Comparison of ENCODE assay signal across 1 cellular context in the genomic region with DNA sequence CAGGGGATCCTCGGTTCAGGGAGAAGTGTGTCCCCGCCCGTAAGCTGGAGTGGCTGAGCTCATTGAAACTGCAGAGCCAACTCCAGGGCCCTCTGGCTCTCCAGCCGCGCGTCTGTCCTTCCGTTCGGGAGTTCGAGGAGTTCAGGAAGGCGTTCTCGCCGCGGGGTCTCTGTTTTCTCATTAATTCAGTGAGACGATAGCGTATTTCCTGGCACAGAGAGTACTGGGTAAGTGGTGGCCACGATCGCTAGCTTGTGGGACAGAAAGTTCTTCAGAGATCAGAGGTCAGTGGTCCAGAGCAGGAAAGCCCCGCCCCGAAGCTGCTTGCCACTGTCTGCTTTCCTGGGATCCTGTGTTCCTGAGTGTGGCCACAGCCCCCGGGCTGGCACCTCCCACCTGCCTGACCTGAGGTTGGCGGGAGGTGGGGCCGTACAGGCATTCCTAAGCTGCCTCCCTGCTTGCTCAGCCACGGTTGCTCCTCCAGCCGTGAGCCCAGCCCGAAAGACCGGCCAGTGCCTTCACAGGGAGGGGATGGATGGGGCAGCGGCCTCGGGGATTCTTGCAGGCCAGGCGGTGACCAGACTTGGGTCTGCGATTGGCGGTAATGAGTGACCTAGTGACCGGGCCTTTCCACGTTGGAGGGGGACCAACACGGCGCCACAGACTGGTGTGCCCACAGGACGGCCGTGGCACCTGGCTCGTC.
TF ChIP-seq lines count a peak whose summit lies in the region.

No MANE protein-coding gene starts in this region.

TF ChIP-seq in HepG2, 621 proteins besides CTCF, POLR2A, EP300 and RAD21 (continued from another document and continues in another):
- TF ChIP-seq MIER3 (CRISPR knock-in tag; IDR thresholded peaks at IDR 0.05; ENCODE audit: borderline replicate concordance), result peak; percentile 22; the same call in 1 of the 2 replicates
- peak; percentile 79 for TF ChIP-seq GATAD2A (CRISPR knock-in tag; IDR thresholded peaks at IDR 0.05)
- TF ChIP-seq, protein P1, sequence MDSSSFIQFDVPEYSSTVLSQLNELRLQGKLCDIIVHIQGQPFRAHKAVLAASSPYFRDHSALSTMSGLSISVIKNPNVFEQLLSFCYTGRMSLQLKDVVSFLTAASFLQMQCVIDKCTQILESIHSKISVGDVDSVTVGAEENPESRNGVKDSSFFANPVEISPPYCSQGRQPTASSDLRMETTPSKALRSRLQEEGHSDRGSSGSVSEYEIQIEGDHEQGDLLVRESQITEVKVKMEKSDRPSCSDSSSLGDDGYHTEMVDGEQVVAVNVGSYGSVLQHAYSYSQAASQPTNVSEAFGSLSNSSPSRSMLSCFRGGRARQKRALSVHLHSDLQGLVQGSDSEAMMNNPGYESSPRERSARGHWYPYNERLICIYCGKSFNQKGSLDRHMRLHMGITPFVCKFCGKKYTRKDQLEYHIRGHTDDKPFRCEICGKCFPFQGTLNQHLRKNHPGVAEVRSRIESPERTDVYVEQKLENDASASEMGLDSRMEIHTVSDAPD (CRISPR knock-in tag; IDR thresholded peaks at IDR 0.05), result no peak
- TF ChIP-seq, protein P2, sequence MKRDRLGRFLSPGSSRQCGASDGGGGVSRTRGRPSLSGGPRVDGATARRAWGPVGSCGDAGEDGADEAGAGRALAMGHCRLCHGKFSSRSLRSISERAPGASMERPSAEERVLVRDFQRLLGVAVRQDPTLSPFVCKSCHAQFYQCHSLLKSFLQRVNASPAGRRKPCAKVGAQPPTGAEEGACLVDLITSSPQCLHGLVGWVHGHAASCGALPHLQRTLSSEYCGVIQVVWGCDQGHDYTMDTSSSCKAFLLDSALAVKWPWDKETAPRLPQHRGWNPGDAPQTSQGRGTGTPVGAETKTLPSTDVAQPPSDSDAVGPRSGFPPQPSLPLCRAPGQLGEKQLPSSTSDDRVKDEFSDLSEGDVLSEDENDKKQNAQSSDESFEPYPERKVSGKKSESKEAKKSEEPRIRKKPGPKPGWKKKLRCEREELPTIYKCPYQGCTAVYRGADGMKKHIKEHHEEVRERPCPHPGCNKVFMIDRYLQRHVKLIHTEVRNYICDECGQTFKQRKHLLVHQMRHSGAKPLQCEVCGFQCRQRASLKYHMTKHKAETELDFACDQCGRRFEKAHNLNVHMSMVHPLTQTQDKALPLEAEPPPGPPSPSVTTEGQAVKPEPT (CRISPR knock-in tag; IDR thresholded peaks at IDR 0.05; ENCODE audit: low read depth), result no peak
- TF ChIP-seq MTA1 (CRISPR knock-in tag; IDR thresholded peaks at IDR 0.05; ENCODE audit: borderline replicate concordance), result 0 out of 2 replicates have a peak, but pooled peaks have one; percentile 49
- TF ChIP-seq, protein P3, sequence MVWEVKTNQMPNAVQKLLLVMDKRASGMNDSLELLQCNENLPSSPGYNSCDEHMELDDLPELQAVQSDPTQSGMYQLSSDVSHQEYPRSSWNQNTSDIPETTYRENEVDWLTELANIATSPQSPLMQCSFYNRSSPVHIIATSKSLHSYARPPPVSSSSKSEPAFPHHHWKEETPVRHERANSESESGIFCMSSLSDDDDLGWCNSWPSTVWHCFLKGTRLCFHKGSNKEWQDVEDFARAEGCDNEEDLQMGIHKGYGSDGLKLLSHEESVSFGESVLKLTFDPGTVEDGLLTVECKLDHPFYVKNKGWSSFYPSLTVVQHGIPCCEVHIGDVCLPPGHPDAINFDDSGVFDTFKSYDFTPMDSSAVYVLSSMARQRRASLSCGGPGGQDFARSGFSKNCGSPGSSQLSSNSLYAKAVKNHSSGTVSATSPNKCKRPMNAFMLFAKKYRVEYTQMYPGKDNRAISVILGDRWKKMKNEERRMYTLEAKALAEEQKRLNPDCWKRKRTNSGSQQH (CRISPR knock-in tag; IDR thresholded peaks at IDR 0.05; ENCODE audit: low read depth), result peak; percentile 64
- TF ChIP-seq TMF1 (CRISPR knock-in tag; IDR thresholded peaks at IDR 0.05; ENCODE audit: low read depth), result no peak
- TF ChIP-seq HDAC6 (IDR thresholded peaks at IDR 0.05; ENCODE audit: low read depth, low read length), result no peak
- TF ChIP-seq, protein P4, sequence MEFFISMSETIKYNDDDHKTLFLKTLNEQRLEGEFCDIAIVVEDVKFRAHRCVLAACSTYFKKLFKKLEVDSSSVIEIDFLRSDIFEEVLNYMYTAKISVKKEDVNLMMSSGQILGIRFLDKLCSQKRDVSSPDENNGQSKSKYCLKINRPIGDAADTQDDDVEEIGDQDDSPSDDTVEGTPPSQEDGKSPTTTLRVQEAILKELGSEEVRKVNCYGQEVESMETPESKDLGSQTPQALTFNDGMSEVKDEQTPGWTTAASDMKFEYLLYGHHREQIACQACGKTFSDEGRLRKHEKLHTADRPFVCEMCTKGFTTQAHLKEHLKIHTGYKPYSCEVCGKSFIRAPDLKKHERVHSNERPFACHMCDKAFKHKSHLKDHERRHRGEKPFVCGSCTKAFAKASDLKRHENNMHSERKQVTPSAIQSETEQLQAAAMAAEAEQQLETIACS (CRISPR knock-in tag; IDR thresholded peaks at IDR 0.05), result no peak
- TF ChIP-seq TBX2 (CRISPR knock-in tag; IDR thresholded peaks at IDR 0.05; ENCODE audit: borderline replicate concordance), result peak; percentile 75
- peak; percentile 24 for TF ChIP-seq ZBTB38 (CRISPR knock-in tag; IDR thresholded peaks at IDR 0.05)
- no peak for TF ChIP-seq ZNF138 (CRISPR knock-in tag; IDR thresholded peaks at IDR 0.05; ENCODE audit: low read depth)
- TF ChIP-seq SRSF4 (IDR thresholded peaks at IDR 0.05; ENCODE audit: low read depth, low read length, poor library complexity, severe bottlenecking), result no peak
- TF ChIP-seq, protein P5, sequence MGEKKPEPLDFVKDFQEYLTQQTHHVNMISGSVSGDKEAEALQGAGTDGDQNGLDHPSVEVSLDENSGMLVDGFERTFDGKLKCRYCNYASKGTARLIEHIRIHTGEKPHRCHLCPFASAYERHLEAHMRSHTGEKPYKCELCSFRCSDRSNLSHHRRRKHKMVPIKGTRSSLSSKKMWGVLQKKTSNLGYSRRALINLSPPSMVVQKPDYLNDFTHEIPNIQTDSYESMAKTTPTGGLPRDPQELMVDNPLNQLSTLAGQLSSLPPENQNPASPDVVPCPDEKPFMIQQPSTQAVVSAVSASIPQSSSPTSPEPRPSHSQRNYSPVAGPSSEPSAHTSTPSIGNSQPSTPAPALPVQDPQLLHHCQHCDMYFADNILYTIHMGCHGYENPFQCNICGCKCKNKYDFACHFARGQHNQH (CRISPR knock-in tag; IDR thresholded peaks at IDR 0.05), result peak; percentile 50; the same call in 1 of the 2 replicates
- TF ChIP-seq, protein P6, sequence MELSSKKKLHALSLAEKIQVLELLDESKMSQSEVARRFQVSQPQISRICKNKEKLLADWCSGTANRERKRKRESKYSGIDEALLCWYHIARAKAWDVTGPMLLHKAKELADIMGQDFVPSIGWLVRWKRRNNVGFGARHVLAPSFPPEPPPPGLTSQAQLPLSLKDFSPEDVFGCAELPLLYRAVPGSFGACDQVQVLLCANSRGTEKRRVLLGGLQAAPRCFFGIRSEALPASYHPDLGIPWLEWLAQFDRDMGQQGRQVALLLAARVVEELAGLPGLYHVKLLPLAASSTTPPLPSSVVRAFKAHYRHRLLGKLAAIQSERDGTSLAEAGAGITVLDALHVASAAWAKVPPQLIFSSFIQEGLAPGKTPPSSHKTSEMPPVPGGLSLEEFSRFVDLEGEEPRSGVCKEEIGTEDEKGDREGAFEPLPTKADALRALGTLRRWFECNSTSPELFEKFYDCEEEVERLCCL (CRISPR knock-in tag; IDR thresholded peaks at IDR 0.05; ENCODE audit: borderline replicate concordance), result peak; percentile 72
- TF ChIP-seq, protein P7, sequence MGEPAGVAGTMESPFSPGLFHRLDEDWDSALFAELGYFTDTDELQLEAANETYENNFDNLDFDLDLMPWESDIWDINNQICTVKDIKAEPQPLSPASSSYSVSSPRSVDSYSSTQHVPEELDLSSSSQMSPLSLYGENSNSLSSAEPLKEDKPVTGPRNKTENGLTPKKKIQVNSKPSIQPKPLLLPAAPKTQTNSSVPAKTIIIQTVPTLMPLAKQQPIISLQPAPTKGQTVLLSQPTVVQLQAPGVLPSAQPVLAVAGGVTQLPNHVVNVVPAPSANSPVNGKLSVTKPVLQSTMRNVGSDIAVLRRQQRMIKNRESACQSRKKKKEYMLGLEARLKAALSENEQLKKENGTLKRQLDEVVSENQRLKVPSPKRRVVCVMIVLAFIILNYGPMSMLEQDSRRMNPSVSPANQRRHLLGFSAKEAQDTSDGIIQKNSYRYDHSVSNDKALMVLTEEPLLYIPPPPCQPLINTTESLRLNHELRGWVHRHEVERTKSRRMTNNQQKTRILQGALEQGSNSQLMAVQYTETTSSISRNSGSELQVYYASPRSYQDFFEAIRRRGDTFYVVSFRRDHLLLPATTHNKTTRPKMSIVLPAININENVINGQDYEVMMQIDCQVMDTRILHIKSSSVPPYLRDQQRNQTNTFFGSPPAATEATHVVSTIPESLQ (CRISPR knock-in tag; conservative IDR thresholded peaks at IDR 0.05), result no peak
- TF ChIP-seq, protein P8, sequence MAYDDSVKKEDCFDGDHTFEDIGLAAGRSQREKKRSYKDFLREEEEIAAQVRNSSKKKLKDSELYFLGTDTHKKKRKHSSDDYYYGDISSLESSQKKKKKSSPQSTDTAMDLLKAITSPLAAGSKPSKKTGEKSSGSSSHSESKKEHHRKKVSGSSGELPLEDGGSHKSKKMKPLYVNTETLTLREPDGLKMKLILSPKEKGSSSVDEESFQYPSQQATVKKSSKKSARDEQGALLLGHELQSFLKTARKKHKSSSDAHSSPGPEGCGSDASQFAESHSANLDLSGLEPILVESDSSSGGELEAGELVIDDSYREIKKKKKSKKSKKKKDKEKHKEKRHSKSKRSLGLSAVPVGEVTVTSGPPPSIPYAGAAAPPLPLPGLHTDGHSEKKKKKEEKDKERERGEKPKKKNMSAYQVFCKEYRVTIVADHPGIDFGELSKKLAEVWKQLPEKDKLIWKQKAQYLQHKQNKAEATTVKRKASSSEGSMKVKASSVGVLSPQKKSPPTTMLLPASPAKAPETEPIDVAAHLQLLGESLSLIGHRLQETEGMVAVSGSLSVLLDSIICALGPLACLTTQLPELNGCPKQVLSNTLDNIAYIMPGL (CRISPR knock-in tag; IDR thresholded peaks at IDR 0.05; ENCODE audit: borderline replicate concordance in 1 of 2, low read depth in 1 of 2), result peak; percentile 41 to 52; a peak in 2 of 4 replicates
- no peak for TF ChIP-seq KAT2B (IDR thresholded peaks at IDR 0.05; ENCODE audit: borderline replicate concordance, low read depth, low read length)
- peak; percentile 35 for TF ChIP-seq SKI (IDR thresholded peaks at IDR 0.05; ENCODE audit: partially characterized antibody)
- no peak for TF ChIP-seq FOXP1 (IDR thresholded peaks at IDR 0.05)
- no peak; the same call in 1 of the 2 replicates for TF ChIP-seq FOXP1 (CRISPR knock-in tag; IDR thresholded peaks at IDR 0.05)
- TF ChIP-seq, protein P9, sequence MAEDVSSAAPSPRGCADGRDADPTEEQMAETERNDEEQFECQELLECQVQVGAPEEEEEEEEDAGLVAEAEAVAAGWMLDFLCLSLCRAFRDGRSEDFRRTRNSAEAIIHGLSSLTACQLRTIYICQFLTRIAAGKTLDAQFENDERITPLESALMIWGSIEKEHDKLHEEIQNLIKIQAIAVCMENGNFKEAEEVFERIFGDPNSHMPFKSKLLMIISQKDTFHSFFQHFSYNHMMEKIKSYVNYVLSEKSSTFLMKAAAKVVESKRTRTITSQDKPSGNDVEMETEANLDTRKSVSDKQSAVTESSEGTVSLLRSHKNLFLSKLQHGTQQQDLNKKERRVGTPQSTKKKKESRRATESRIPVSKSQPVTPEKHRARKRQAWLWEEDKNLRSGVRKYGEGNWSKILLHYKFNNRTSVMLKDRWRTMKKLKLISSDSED (CRISPR knock-in tag; IDR thresholded peaks at IDR 0.05), result no peak
- TF ChIP-seq IKZF4 (CRISPR knock-in tag; IDR thresholded peaks at IDR 0.05; ENCODE audit: borderline replicate concordance, low read depth, not compliant biosample characterization), result no peak
- TF ChIP-seq SSRP1 (CRISPR knock-in tag; IDR thresholded peaks at IDR 0.05), result 0 out of 2 replicates have a peak, but pooled peaks have one; percentile 9
- TF ChIP-seq, protein P10, sequence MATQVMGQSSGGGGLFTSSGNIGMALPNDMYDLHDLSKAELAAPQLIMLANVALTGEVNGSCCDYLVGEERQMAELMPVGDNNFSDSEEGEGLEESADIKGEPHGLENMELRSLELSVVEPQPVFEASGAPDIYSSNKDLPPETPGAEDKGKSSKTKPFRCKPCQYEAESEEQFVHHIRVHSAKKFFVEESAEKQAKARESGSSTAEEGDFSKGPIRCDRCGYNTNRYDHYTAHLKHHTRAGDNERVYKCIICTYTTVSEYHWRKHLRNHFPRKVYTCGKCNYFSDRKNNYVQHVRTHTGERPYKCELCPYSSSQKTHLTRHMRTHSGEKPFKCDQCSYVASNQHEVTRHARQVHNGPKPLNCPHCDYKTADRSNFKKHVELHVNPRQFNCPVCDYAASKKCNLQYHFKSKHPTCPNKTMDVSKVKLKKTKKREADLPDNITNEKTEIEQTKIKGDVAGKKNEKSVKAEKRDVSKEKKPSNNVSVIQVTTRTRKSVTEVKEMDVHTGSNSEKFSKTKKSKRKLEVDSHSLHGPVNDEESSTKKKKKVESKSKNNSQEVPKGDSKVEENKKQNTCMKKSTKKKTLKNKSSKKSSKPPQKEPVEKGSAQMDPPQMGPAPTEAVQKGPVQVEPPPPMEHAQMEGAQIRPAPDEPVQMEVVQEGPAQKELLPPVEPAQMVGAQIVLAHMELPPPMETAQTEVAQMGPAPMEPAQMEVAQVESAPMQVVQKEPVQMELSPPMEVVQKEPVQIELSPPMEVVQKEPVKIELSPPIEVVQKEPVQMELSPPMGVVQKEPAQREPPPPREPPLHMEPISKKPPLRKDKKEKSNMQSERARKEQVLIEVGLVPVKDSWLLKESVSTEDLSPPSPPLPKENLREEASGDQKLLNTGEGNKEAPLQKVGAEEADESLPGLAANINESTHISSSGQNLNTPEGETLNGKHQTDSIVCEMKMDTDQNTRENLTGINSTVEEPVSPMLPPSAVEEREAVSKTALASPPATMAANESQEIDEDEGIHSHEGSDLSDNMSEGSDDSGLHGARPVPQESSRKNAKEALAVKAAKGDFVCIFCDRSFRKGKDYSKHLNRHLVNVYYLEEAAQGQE (IDR thresholded peaks at IDR 0.05; ENCODE audit: borderline replicate concordance in 1 of 2, low read depth in 1 of 2, low read length in 2 of 2), result no peak
- no peak for TF ChIP-seq HOXA7 (CRISPR knock-in tag; IDR thresholded peaks at IDR 0.05)
- no peak for TF ChIP-seq CBFB (CRISPR knock-in tag; IDR thresholded peaks at IDR 0.05)
- no peak for TF ChIP-seq ZBTB1 (CRISPR knock-in tag; IDR thresholded peaks at IDR 0.05; ENCODE audit: borderline replicate concordance)
- TF ChIP-seq, protein P11, sequence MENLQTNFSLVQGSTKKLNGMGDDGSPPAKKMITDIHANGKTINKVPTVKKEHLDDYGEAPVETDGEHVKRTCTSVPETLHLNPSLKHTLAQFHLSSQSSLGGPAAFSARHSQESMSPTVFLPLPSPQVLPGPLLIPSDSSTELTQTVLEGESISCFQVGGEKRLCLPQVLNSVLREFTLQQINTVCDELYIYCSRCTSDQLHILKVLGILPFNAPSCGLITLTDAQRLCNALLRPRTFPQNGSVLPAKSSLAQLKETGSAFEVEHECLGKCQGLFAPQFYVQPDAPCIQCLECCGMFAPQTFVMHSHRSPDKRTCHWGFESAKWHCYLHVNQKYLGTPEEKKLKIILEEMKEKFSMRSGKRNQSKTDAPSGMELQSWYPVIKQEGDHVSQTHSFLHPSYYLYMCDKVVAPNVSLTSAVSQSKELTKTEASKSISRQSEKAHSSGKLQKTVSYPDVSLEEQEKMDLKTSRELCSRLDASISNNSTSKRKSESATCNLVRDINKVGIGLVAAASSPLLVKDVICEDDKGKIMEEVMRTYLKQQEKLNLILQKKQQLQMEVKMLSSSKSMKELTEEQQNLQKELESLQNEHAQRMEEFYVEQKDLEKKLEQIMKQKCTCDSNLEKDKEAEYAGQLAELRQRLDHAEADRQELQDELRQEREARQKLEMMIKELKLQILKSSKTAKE (CRISPR knock-in tag; IDR thresholded peaks at IDR 0.05; ENCODE audit: borderline replicate concordance), result peak; percentile 20; the same call in 1 of the 2 replicates
